Comparison of ENCODE assay signal across 23 cellular contexts in the genomic region with DNA sequence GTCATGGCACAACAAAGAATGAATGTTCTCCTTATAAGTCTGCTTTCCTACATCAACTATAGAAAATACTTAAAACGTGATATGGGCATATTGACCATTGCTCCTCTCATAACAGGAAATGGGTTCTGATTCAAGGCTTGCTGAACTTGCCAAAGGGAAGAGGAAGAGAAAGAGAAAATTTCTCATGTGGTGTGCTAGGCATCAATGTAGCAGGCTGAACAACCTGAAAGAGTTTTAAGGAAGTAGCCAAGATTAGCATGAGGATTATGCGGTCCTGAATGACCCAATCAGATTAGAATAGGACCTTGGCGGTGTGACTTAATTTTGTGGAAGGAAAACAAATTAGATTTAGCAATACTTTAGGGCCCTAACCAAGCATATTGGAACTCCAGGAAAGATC.
"Had no signal": no experiment of that assay in that cellular context is flagged by ENCODE, and none has a peak within 500 bp of the region (broad histone marks: within the 10 kb centered on the region; RNA-seq: fewer than 3 reads in every experiment).

No MANE protein-coding gene starts in this region.

- H3K27ac ChIP-seq: body of pancreas, heart right ventricle, ovary, tibial nerve, vagina had no signal

- H3K27me3 ChIP-seq: body of pancreas, heart right ventricle, ovary, tibial nerve, vagina had no signal

- H3K9me3 ChIP-seq: body of pancreas, heart right ventricle, ovary, tibial nerve, vagina had no signal

- H3K36me3 ChIP-seq: heart right ventricle, ovary, tibial nerve, vagina had no signal

- H3K27ac Mint-ChIP-seq: activated CD8-positive, alpha-beta T cell treated with anti-CD3 and anti-CD28 coated beads, Interleukin-2, amount 10 ng/mL, durations not matched to agents 7 days and 5 days; activated naive CD4-positive, alpha-beta T cell treated with anti-CD3 and anti-CD28 coated beads, Interleukin-2, amount 50 U/mL, for 72 hours; WTC11 had no signal

- H3K4me3 Mint-ChIP-seq: activated CD8-positive, alpha-beta T cell treated with anti-CD3 and anti-CD28 coated beads, Interleukin-2, amount 10 ng/mL, durations not matched to agents 7 days and 5 days; WTC11 had no signal

- DNase-seq: activated CD4-positive, alpha-beta T cell treated with anti-CD3 and anti-CD28 coated beads for 4 hours; activated CD8-positive, alpha-beta memory T cell treated with anti-CD3 and anti-CD28 coated beads, Interleukin-2, amount 50 U/mL, for 4 hours; activated CD8-positive, alpha-beta T cell treated with anti-CD3 and anti-CD28 coated beads, Interleukin-2, amount 10 ng/mL, durations not matched to agents 7 days and 5 days; activated effector memory CD4-positive, alpha-beta T cell treated with anti-CD3 and anti-CD28 coated beads, Interleukin-2, amount 50 U/mL, for 16 hours; activated T-cell treated with anti-CD3 and anti-CD28 coated beads, Interleukin-2, amount 50 U/mL, for 48 hours; body of pancreas; central memory CD4-positive, alpha-beta T cell; cortex of kidney; effector CD8-positive, alpha-beta T cell; foreskin melanocyte; heart right ventricle; left cardiac atrium; midbrain; ovary; stimulated activated CD4-positive, alpha-beta T cell treated with anti-CD3 and anti-CD28 coated beads, Interleukin-4, amount 100 ng/mL, for 1 hour; stimulated activated naive CD4-positive, alpha-beta T cell; T-helper 2 cell had no signal

- H3K36me3 Mint-ChIP-seq: activated naive CD4-positive, alpha-beta T cell treated with anti-CD3 and anti-CD28 coated beads, Interleukin-2, amount 50 U/mL, for 72 hours; WTC11 had no signal

- H3K4me1 ChIP-seq: body of pancreas had no signal

- ATAC-seq: activated CD8-positive, alpha-beta T cell treated with anti-CD3 and anti-CD28 coated beads, Interleukin-2, amount 10 ng/mL, durations not matched to agents 7 days and 5 days; activated naive CD4-positive, alpha-beta T cell treated with anti-CD3 and anti-CD28 coated beads, Interleukin-2, amount 50 U/mL, for 72 hours; body of pancreas; left cardiac atrium; WTC11 had no signal

- H3K4me3 ChIP-seq: body of pancreas, heart right ventricle, lung, ovary, tibial nerve, vagina had no signal

- FAIRE-seq: TTC549 had no signal
